ENCODE assay signal across 1 cellular context in the genomic region with DNA sequence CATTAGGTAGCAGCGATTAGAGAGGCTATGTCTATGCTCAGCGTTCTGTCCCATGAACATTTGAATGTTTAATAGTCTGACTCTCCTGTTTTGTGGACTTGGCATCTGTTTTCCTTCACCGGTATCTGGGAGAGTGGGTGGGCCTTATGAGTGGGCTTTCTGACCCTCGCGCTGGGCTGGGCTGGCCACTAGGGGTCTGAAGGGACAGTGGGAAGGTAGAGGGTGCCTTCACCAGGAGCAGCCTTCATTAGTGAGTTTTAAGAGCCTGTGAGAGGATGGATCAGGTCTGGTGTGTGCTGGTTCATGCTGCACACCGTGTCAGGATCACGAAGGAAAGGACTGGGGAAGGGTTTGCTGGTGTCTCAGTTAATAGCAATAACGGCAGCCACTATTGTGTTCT.
TF ChIP-seq lines count a peak whose summit lies in the region.

No MANE protein-coding gene starts in this region.

TF ChIP-seq in SK-N-SH, 30 proteins besides CTCF, POLR2A, EP300 and RAD21 (continued from another document):
- TF ChIP-seq, protein P1, sequence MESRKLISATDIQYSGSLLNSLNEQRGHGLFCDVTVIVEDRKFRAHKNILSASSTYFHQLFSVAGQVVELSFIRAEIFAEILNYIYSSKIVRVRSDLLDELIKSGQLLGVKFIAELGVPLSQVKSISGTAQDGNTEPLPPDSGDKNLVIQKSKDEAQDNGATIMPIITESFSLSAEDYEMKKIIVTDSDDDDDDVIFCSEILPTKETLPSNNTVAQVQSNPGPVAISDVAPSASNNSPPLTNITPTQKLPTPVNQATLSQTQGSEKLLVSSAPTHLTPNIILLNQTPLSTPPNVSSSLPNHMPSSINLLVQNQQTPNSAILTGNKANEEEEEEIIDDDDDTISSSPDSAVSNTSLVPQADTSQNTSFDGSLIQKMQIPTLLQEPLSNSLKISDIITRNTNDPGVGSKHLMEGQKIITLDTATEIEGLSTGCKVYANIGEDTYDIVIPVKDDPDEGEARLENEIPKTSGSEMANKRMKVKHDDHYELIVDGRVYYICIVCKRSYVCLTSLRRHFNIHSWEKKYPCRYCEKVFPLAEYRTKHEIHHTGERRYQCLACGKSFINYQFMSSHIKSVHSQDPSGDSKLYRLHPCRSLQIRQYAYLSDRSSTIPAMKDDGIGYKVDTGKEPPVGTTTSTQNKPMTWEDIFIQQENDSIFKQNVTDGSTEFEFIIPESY (IDR thresholded peaks at IDR 0.05; ENCODE audit: borderline replicate concordance, low read depth) = no peak
- TF ChIP-seq PBX3 (IDR thresholded peaks at IDR 0.05) (no peak), GABPA (IDR thresholded peaks at IDR 0.05; ENCODE audit: low read depth) (no peak), MEF2A (IDR thresholded peaks at IDR 0.05; ENCODE audit: borderline replicate concordance, low read depth) (no peak), TEAD4 (IDR thresholded peaks at IDR 0.05; ENCODE audit: borderline replicate concordance, insufficient read depth) (no peak), YY1 (IDR thresholded peaks at IDR 0.05; ENCODE audit: low read depth) (no peak), GATA2 (CRISPR knock-in tag; IDR thresholded peaks at IDR 0.05) (no peak), NFIC (IDR thresholded peaks at IDR 0.05; ENCODE audit: borderline replicate concordance) (no peak), TAF1 (IDR thresholded peaks at IDR 0.05; ENCODE audit: borderline replicate concordance, low read depth, low read length) (no peak)
